Comparison of ENCODE assay signal across 22 cellular contexts in genomic region chr4:64756016-64756415, GRCh38.
DNase-seq lines count a peak whose midpoint lies in the region; ATAC-seq and TF ChIP-seq lines count a peak whose summit lies in the region.
"Had no signal": no experiment of that assay in that cellular context is flagged by ENCODE, and none has a peak within 500 bp of the region (broad histone marks: within the 10 kb centered on the region; RNA-seq: fewer than 3 reads in every experiment).

No MANE protein-coding gene starts in this region.

- H3K9me3 Mint-ChIP-seq in T-helper 2 cell treated with Interferon-gamma antibody and Interleukin-4, amounts not matched to agents 5 μg/mL and 100 μg/mL, for 36 hours, result peaks cover 9% of the 10 kb centered on the region

- no peak overlapping the region for H3K4me3 Mint-ChIP-seq in T-helper 2 cell treated with Interferon-gamma antibody and Interleukin-4, amounts not matched to agents 5 μg/mL and 100 μg/mL, for 36 hours
- H3K4me3 Mint-ChIP-seq: CD14-positive monocyte; endodermal cell; stimulated activated effector memory CD8-positive, alpha-beta T cell treated with anti-CD3 and anti-CD28 coated beads, Interleukin-12 subunit alpha, Interleukin-12 subunit beta, amount 100 ng/mL, for 72 hours had no signal

- no peak for TF ChIP-seq CTCF in foreskin keratinocyte (conservative IDR thresholded peaks at IDR 0.05)
- no peak for TF ChIP-seq CTCF in adrenal gland (IDR thresholded peaks at IDR 0.05)
- TF ChIP-seq CTCF in testis (IDR thresholded peaks at IDR 0.05), result no peak

- no peaks in the 10 kb centered on the region for H3K36me3 ChIP-seq in adipocyte (ENCODE audit: control insufficient read depth, insufficient read depth, low read length, severe bottlenecking)
- no peaks in the 10 kb centered on the region for H3K36me3 ChIP-seq in adrenal gland (replicated peaks in 1 of 2)
- H3K36me3 ChIP-seq in testis (ENCODE audit: low read depth, missing control alignments), result no peaks in the 10 kb centered on the region
- H3K36me3 ChIP-seq: right atrium auricular region had no signal

- no peaks in the 10 kb centered on the region for H3K36me3 Mint-ChIP-seq in T-helper 2 cell treated with Interferon-gamma antibody and Interleukin-4, amounts not matched to agents 5 μg/mL and 100 μg/mL, for 36 hours (ENCODE audit: low read depth)
- H3K36me3 Mint-ChIP-seq: CD14-positive monocyte; stimulated activated effector memory CD8-positive, alpha-beta T cell treated with anti-CD3 and anti-CD28 coated beads, Interleukin-12 subunit alpha, Interleukin-12 subunit beta, amount 100 ng/mL, for 72 hours had no signal

- H3K27me3 ChIP-seq in adipocyte (replicated peaks; ENCODE audit: control insufficient read depth, insufficient read depth, low read length) (no peaks in the 10 kb centered on the region), foreskin keratinocyte (no peaks in the 10 kb centered on the region), adrenal gland (no peaks in the 10 kb centered on the region), testis (no peaks in the 10 kb centered on the region), right cardiac atrium (ENCODE audit: control insufficient read depth, insufficient read depth) (no peaks in the 10 kb centered on the region)
- H3K27me3 ChIP-seq: right atrium auricular region had no signal

- H3K4me3 ChIP-seq in adipocyte (ENCODE audit: low read length), result no peak overlapping the region
- H3K4me3 ChIP-seq in adrenal gland, result no peak overlapping the region
- no peak overlapping the region for H3K4me3 ChIP-seq in testis
- H3K4me3 ChIP-seq in right cardiac atrium (ENCODE audit: low read length), result no peak overlapping the region
- H3K4me3 ChIP-seq: A549, right atrium auricular region had no signal

- no peak overlapping the region for H3K27ac ChIP-seq in foreskin keratinocyte
- no peak overlapping the region for H3K27ac ChIP-seq in adrenal gland
- H3K27ac ChIP-seq in testis, result no peak overlapping the region
- H3K27ac ChIP-seq in right cardiac atrium (ENCODE audit: low read length), result no peak overlapping the region
- H3K27ac ChIP-seq: A549, right atrium auricular region had no signal

- H3K27ac Mint-ChIP-seq in T-helper 2 cell treated with Interferon-gamma antibody and Interleukin-4, amounts not matched to agents 5 μg/mL and 100 μg/mL, for 36 hours, result no peak overlapping the region
- H3K27ac Mint-ChIP-seq: CD14-positive monocyte; endodermal cell; stimulated activated effector memory CD8-positive, alpha-beta T cell treated with anti-CD3 and anti-CD28 coated beads, Interleukin-12 subunit alpha, Interleukin-12 subunit beta, amount 100 ng/mL, for 72 hours had no signal

- H3K27me3 Mint-ChIP-seq in T-helper 2 cell treated with Interferon-gamma antibody and Interleukin-4, amounts not matched to agents 5 μg/mL and 100 μg/mL, for 36 hours (ENCODE audit: low read depth), result no peaks in the 10 kb centered on the region

- WGBS in adrenal gland, 4 donors, result 17 to 31% (median 22%) methylated on average over 2 of the region's 2 CpGs
- 28 to 41% methylated on average over 2 of the region's 2 CpGs for WGBS in testis, 2 donors
- 21% methylated on average over 2 of the region's 2 CpGs for WGBS in right cardiac atrium

- H3K9me3 ChIP-seq in adipocyte (ENCODE audit: control insufficient read depth, low read length), result no peaks in the 10 kb centered on the region
- H3K9me3 ChIP-seq in adrenal gland (replicated peaks in 1 of 3), result no peaks in the 10 kb centered on the region
- H3K9me3 ChIP-seq in testis, result no peaks in the 10 kb centered on the region
- H3K9me3 ChIP-seq in right cardiac atrium (ENCODE audit: control insufficient read depth, low read length), result no peaks in the 10 kb centered on the region
- H3K9me3 ChIP-seq: A549, right atrium auricular region had no signal

- no peak for TF ChIP-seq POLR2A in adrenal gland (IDR thresholded peaks at IDR 0.05)
- no peak for TF ChIP-seq POLR2A in testis (IDR thresholded peaks at IDR 0.05)

- ATAC-seq in foreskin keratinocyte (peak; percentile 90), right cardiac atrium (no peak)
- ATAC-seq: A549; stimulated activated effector memory CD8-positive, alpha-beta T cell treated with anti-CD3 and anti-CD28 coated beads, Interleukin-12 subunit alpha, Interleukin-12 subunit beta, amount 100 ng/mL, for 72 hours had no signal

- H3K4me1 ChIP-seq in adipocyte (ENCODE audit: control insufficient read depth, insufficient read depth, low read length) (no peaks in the 10 kb centered on the region), foreskin keratinocyte (peaks cover 3% of the 10 kb centered on the region), adrenal gland (replicated peaks in 1 of 2) (no peaks in the 10 kb centered on the region), testis (no peaks in the 10 kb centered on the region), right cardiac atrium (ENCODE audit: control insufficient read depth, insufficient read depth, low read length) (no peaks in the 10 kb centered on the region)
- H3K4me1 ChIP-seq: A549, right atrium auricular region had no signal

- H3K9ac ChIP-seq in adipocyte (ENCODE audit: low read length), result no peak overlapping the region

- intact Hi-C loops in adrenal gland (cut with DNase I) (no loop called here), testis (cut with DNase I; ENCODE audit: low total_unique reads) (no loop called here), right cardiac atrium (cut with DNase I) (no loop called here)

- no peaks in the 10 kb centered on the region for H3K4me1 Mint-ChIP-seq in T-helper 2 cell treated with Interferon-gamma antibody and Interleukin-4, amounts not matched to agents 5 μg/mL and 100 μg/mL, for 36 hours (ENCODE audit: low read depth)
- H3K4me1 Mint-ChIP-seq: CD14-positive monocyte; stimulated activated effector memory CD8-positive, alpha-beta T cell treated with anti-CD3 and anti-CD28 coated beads, Interleukin-12 subunit alpha, Interleukin-12 subunit beta, amount 100 ng/mL, for 72 hours had no signal

- peak; percentile 55 for DNase-seq in A172 (ENCODE audit: low spot score)
- peak; percentile 91 for DNase-seq in HT1080 (ENCODE audit: low read depth)
- DNase-seq in adipocyte (ENCODE audit: low read depth), result peak; percentile 42
- DNase-seq in foreskin keratinocyte, result peak; percentile 50 to 69
- DNase-seq in T-helper 2 cell treated with Interferon-gamma antibody and Interleukin-4, amounts not matched to agents 5 μg/mL and 100 μg/mL, for 36 hours (ENCODE audit: low spot score), result no peak
- no peak for DNase-seq in adrenal gland
- no peak for DNase-seq in testis
- no peak for DNase-seq in right cardiac atrium
- DNase-seq: activated CD4-positive, alpha-beta T cell treated with anti-CD3 and anti-CD28 coated beads, Interleukin-2, amount 50 U/mL, for 4 hours; aorta; endodermal cell; foreskin fibroblast; hippocampal formation; islet precursor cell; NCI-H1436; NCI-H524 treated with DMSO at 0.1 percent for 48 hours; SHP77 treated with DMSO at 0.1 percent for 48 hours; trophoblast cell had no signal

Comparison
In these comparisons a context has a peak if more than half of its experiments do, and no peak if none do; other contexts are left out.
1. DNase-seq: peak in A172 (single experiment), HT1080 (single experiment), adipocyte (single experiment) and foreskin keratinocyte (2 of 2); none in T-helper 2 cell treated with Interferon-gamma antibody and Interleukin-4, amounts not matched to agents 5 μg/mL and 100 μg/mL, for 36 hours (single experiment), adrenal gland (0 of 7), testis (single experiment) and right cardiac atrium (0 of 3).